17 cellular contexts compared by ENCODE assay signal in genomic region chr1:29601021-29601420, GRCh38.
DNase-seq lines count a peak whose midpoint lies in the region; ATAC-seq and TF ChIP-seq lines count a peak whose summit lies in the region.
"Had no signal": no experiment of that assay in that cellular context is flagged by ENCODE, and none has a peak within 500 bp of the region (broad histone marks: within the 10 kb centered on the region; RNA-seq: fewer than 3 reads in every experiment).

No MANE protein-coding gene starts in this region.

- DNase-seq in right atrium auricular region (ENCODE audit: low spot score) (peak; percentile 36), heart left ventricle (no peak), ecto neural progenitor cell (ENCODE audit: low spot score) (peak; percentile 19), lung (ENCODE audit: low spot score) (peak; percentile 17), hippocampal formation (lab: John Stamatoyannopoulos, UW) (no peak), GM10266 (ENCODE audit: extremely low spot score) (no peak)
- DNase-seq: C1 segment of cervical spinal cord; Calu3; CD4-positive, alpha-beta memory T cell; COR-L47; DMS53; DMS79 treated with DMSO at 0.1 percent for 48 hours; GF-D8; GM23248; H7; HCEC 1CT had no signal

- H3K4me3 ChIP-seq in right atrium auricular region: no peak overlapping the region
- no peak overlapping the region for H3K4me3 ChIP-seq in heart left ventricle
- H3K4me3 ChIP-seq in lung: no peak overlapping the region
- H3K4me3 ChIP-seq: GM23248 had no signal

- H3K27me3 ChIP-seq in right atrium auricular region (no peaks in the 10 kb centered on the region), heart left ventricle (peaks cover 0 to 11% (median 0%) of the 10 kb centered on the region in 9 donors), lung (ENCODE audit: control insufficient read depth, insufficient read depth) (no peaks in the 10 kb centered on the region)

- H3K27ac ChIP-seq in right atrium auricular region (no peak overlapping the region), heart left ventricle (no peak overlapping the region), lung (ENCODE audit: low read depth in 1 of 2, low read length in 1 of 2) (no peak overlapping the region)
- H3K27ac ChIP-seq: GM23248 had no signal

- ATAC-seq in heart left ventricle: no peak
- no peak for ATAC-seq in lung (ENCODE audit: insufficient read depth, low FRiP score)
- no peak for ATAC-seq in HG03442 (IDR thresholded peaks at IDR 0.05; ENCODE audit: unreplicated experiment)

- H3K9me3 ChIP-seq in right atrium auricular region (no peaks in the 10 kb centered on the region), heart left ventricle (no peaks in the 10 kb centered on the region), lung (ENCODE audit: control insufficient read depth in 2 of 2, insufficient read depth in 1 of 2, low read length in 1 of 2) (peaks cover 0 to 2% of the 10 kb centered on the region in 2 donors)

- H3K36me3 ChIP-seq in right atrium auricular region (no peaks in the 10 kb centered on the region), heart left ventricle (no peaks in the 10 kb centered on the region), lung (ENCODE audit: control insufficient read depth in 2 of 2, insufficient read depth in 2 of 2, low read length in 2 of 2) (no peaks in the 10 kb centered on the region)

- WGBS in heart left ventricle, 4 donors: 55 to 61% (median 58%) methylated on average over 3 of the region's 3 CpGs
- 68 to 79% methylated on average over 3 of the region's 3 CpGs for WGBS in lung, 2 donors

- TF ChIP-seq CTCF in right atrium auricular region (IDR thresholded peaks at IDR 0.05) (no peak), heart left ventricle (IDR thresholded peaks at IDR 0.05) (no peak), lung (IDR thresholded peaks at IDR 0.05; ENCODE audit: control extremely low read depth, extremely low read depth) (no peak), GM10266 (IDR thresholded peaks at IDR 0.05; ENCODE audit: control insufficient read depth, insufficient read depth, low read depth, missing control alignments) (no peak)

- H3K4me1 ChIP-seq in right atrium auricular region (no peaks in the 10 kb centered on the region), heart left ventricle (no peaks in the 10 kb centered on the region), lung (ENCODE audit: control insufficient read depth in 2 of 2, insufficient read depth in 2 of 2, low read length in 2 of 2) (no peaks in the 10 kb centered on the region)

- TF ChIP-seq POLR2A in heart left ventricle (IDR thresholded peaks at IDR 0.05): no peak

- intact Hi-C loops in heart left ventricle (cut with DNase I): loop anchor here in 1 of 10 donors (10.0 kb wide), 1 partner anchor 56 kb away; no protein-coding TSS in a partner anchor

Comparison
In these comparisons a context has a peak if more than half of its experiments do, and no peak if none do; other contexts are left out.
1. DNase-seq: peak in right atrium auricular region (single experiment), ecto neural progenitor cell (single experiment) and lung (single experiment); none in heart left ventricle (0 of 5), hippocampal formation (0 of 2) and GM10266 (single experiment).